17 cellular contexts compared by ENCODE assay signal in genomic region chr12:96570579-96570978, GRCh38.
A peak's percentile ranks its signal among the peaks of the same experiment; 100 is the strongest.
DNase-seq lines count a peak whose midpoint lies in the region; ATAC-seq, FAIRE-seq and TF ChIP-seq lines count a peak whose summit lies in the region.
"Had no signal": no experiment of that assay in that cellular context is flagged by ENCODE, and none has a peak within 500 bp of the region (broad histone marks: within the 10 kb centered on the region; RNA-seq: fewer than 3 reads in every experiment).

No MANE protein-coding gene starts in this region.

- SMC1A ChIA-PET in GM12878 (lab: Charles Lee; ENCODE audit: uncharacterized antibody, unreplicated experiment): interaction anchor here (0.9 to 3.5 kb wide), 14 partner anchors 9 to 167 kb away, joined by 3 to 30 read pairs (median 6); no protein-coding TSS in a partner anchor

- TF ChIP-seq POLR2A in GM12878 (IDR thresholded peaks at IDR 0.05; ENCODE audit: low read depth, low read length): no peak

- peak; percentile 55 to 62 for ATAC-seq in activated CD4-positive, CD25-positive, alpha-beta regulatory T cell treated with anti-CD3 and anti-CD28 coated beads, Interleukin-2, amount 50 U/mL, for 24 hours
- ATAC-seq in GM21526 (IDR thresholded peaks at IDR 0.05; ENCODE audit: low FRiP score, unreplicated experiment) (peak; percentile 21), HG03139 (IDR thresholded peaks at IDR 0.05; ENCODE audit: unreplicated experiment) (peak; percentile 7), GM12878 (peak; percentile 50)
- ATAC-seq: GM23338, left lung had no signal

- POLR2A ChIA-PET in GM12878 (lab: Charles Lee): interaction anchor here (0.7 to 1.5 kb wide), 4 partner anchors 19 to 53 kb away, joined by 3 to 10 read pairs (median 6); no protein-coding TSS in a partner anchor

- peak overlapping the region; percentile 37 for H3K9ac ChIP-seq in GM12878 (ENCODE audit: control insufficient read depth, insufficient read depth, low read length)

- no peaks in the 10 kb centered on the region for H4K20me1 ChIP-seq in GM12878 (ENCODE audit: control insufficient read depth, insufficient read depth)

- H2AFZ ChIP-seq in GM12878 (ENCODE audit: control insufficient read depth, low read depth, low read length): peak overlapping the region; percentile 30; the same call in 1 of the 2 replicates
- H2AFZ ChIP-seq: GM23338 had no signal

- H3K27ac ChIP-seq in GM12878 (ENCODE audit: control insufficient read depth, insufficient read depth): peak overlapping the region; percentile 88
- H3K27ac ChIP-seq: 22Rv1, left lung, skin epidermis, transverse colon had no signal

- peaks cover 14% of the 10 kb centered on the region for H3K9me3 ChIP-seq in GM12878 (replicated peaks; ENCODE audit: control insufficient read depth, insufficient read depth, low read length)
- H3K9me3 ChIP-seq: left lung, transverse colon had no signal

- H3K4me2 ChIP-seq in GM12878 (ENCODE audit: control insufficient read depth, insufficient read depth): peak overlapping the region; percentile 88
- H3K4me2 ChIP-seq: GM23338 had no signal

- H3K4me1 ChIP-seq in GM12878 (ENCODE audit: control insufficient read depth, insufficient read depth, low read length): peaks cover 20% of the 10 kb centered on the region
- H3K4me1 ChIP-seq: left lung, transverse colon had no signal

- RAD21 ChIA-PET in GM12878 (lab: Charles Lee; ENCODE audit: unreplicated experiment): interaction anchor here (1.0 to 3.1 kb wide), 18 partner anchors 9 to 1831 kb away, joined by 3 to 42 read pairs (median 4); partner anchors contain the start of gene CDK17

- no peak for TF ChIP-seq RAD21 in GM12878 (IDR thresholded peaks at IDR 0.05; ENCODE audit: insufficient read depth, low read depth, low read length)

- no peaks in the 10 kb centered on the region for H3K36me3 ChIP-seq in GM12878 (ENCODE audit: control insufficient read depth in 2 of 2, insufficient read depth in 2 of 2, low read length in 1 of 2)
- H3K36me3 ChIP-seq: left lung, transverse colon had no signal

- no peak for FAIRE-seq in GM12878 (lab: Jason Lieb, UNC)
- FAIRE-seq: endometrium had no signal

- H3K79me2 ChIP-seq in GM12878 (ENCODE audit: control insufficient read depth, insufficient read depth, low read length): no peaks in the 10 kb centered on the region

- in situ Hi-C loops in GM12878 (cut with MboI): loop anchor here (5.0 to 10.0 kb wide), 2 partner anchors 412 to 734 kb away; no protein-coding TSS in a partner anchor

- no peak for DNase-seq in activated CD4-positive, CD25-positive, alpha-beta regulatory T cell (lab: John Stamatoyannopoulos, UW)
- DNase-seq in GM12878 (ENCODE audit: low read depth, low spot score) (no peak), NCI-H2029 (lab: John Stamatoyannopoulos, UW) (no peak), AG08396 (ENCODE audit: low spot score) (no peak), NCI-H2227 treated with DMSO at 0.1 percent for 48 hours (lab: John Stamatoyannopoulos, UW) (no peak)
- DNase-seq: glutamatergic neuron, left lung, NCI-H1436, NCI-H748 treated with DMSO at 0.1 percent for 48 hours, transverse colon had no signal

- TF ChIP-seq EP300 in GM12878 (IDR thresholded peaks at IDR 0.05; ENCODE audit: borderline replicate concordance in 1 of 2, control insufficient read depth in 1 of 2, low read depth in 2 of 2, low read length in 2 of 2): no peak

- peak overlapping the region; percentile 22; the same call in 1 of the 2 replicates for H3K4me3 ChIP-seq in GM12878
- H3K4me3 ChIP-seq: GM23338, left lung, skin epidermis, transverse colon had no signal

- intact Hi-C loops in GM12878 (cut with micrococcal nuclease; ENCODE audit: unreplicated experiment): loop anchor here (2.0 kb wide), 1 partner anchor 54 kb away; no protein-coding TSS in a partner anchor

- no peak for TF ChIP-seq CTCF in GM12878 (IDR thresholded peaks at IDR 0.05 in 2 of 3, conservative IDR thresholded peaks at IDR 0.05 in 1 of 3; ENCODE audit: control insufficient read depth in 2 of 3, extremely low read depth in 1 of 3, insufficient read depth in 1 of 3, low read depth in 3 of 3, low read length in 3 of 3)

- no TSS peak for BruUV-seq in GM12878 (replicated peaks; lab: Mats Ljungman, UMichigan)

- H3K27me3 ChIP-seq in GM12878 (replicated peaks in 1 of 2; ENCODE audit: control insufficient read depth in 2 of 2, insufficient read depth in 2 of 2, low read length in 1 of 2): no peaks in the 10 kb centered on the region
- H3K27me3 ChIP-seq: left lung, transverse colon had no signal

- CTCF ChIA-PET in GM12878 (lab: Yijun Ruan, JAX): interaction anchor here (0.6 to 2.7 kb wide), 7 partner anchors 10 to 69 kb away, joined by 3 to 19 read pairs (median 4); no protein-coding TSS in a partner anchor

TF ChIP-seq in GM12878, 131 proteins besides CTCF, POLR2A, EP300 and RAD21:
- TF ChIP-seq ZBTB4 (CRISPR knock-in tag; IDR thresholded peaks at IDR 0.05): no peak
- peak; percentile 32; the same call in 1 of the 2 replicates for TF ChIP-seq ZBTB40 (IDR thresholded peaks at IDR 0.05; ENCODE audit: borderline replicate concordance)
- no peak for TF ChIP-seq ATF7 (IDR thresholded peaks at IDR 0.05; ENCODE audit: low read depth)

Comparison
In these comparisons a context has a peak if more than half of its experiments do, and no peak if none do; other contexts are left out.
1. ATAC-seq: peak in every context shown above with its lines; median percentile 58 in activated CD4-positive, CD25-positive, alpha-beta regulatory T cell treated with anti-CD3 and anti-CD28 coated beads, Interleukin-2, amount 50 U/mL, for 24 hours; 50 in GM12878; 21 in GM21526; 7 in HG03139.